ENCODE assay signal across 11 cellular contexts in genomic region chr11:83257638-83258229, GRCh38. TPM values are rescaled to one million over a fixed set of nuclear protein-coding genes. Genes with fewer than 3 reads are reported as not detected.
DNase-seq lines count a peak whose midpoint lies in the region; ATAC-seq and TF ChIP-seq lines count a peak whose summit lies in the region.
"Had no signal": no experiment of that assay in that cellular context is flagged by ENCODE, and none has a peak within 500 bp of the region (broad histone marks: within the 10 kb centered on the region; RNA-seq: fewer than 3 reads in every experiment).

No MANE protein-coding gene starts in this region.

- TF ChIP-seq POLR2A in breast epithelium (IDR thresholded peaks at IDR 0.05), result no peak

- H3K4me3 ChIP-seq in breast epithelium (no peak overlapping the region), ascending aorta (no peak overlapping the region), kidney epithelial cell (ENCODE audit: low read depth, low read length) (no peak overlapping the region)
- H3K4me3 ChIP-seq: upper lobe of left lung had no signal

- H3K27ac ChIP-seq in breast epithelium (no peak overlapping the region), ascending aorta (peak overlapping the region; percentile 53 to 57)
- H3K27ac ChIP-seq: upper lobe of left lung had no signal

- TF ChIP-seq CTCF in MCF 10A (IDR thresholded peaks at IDR 0.05; ENCODE audit: unreplicated experiment), result no peak
- TF ChIP-seq CTCF in breast epithelium (IDR thresholded peaks at IDR 0.05), result no peak
- no peak for TF ChIP-seq CTCF in ascending aorta (IDR thresholded peaks at IDR 0.05)
- TF ChIP-seq CTCF in kidney epithelial cell (IDR thresholded peaks at IDR 0.05; ENCODE audit: insufficient read depth, low read length, poor library complexity, severe bottlenecking), result no peak

- POLR2A ChIA-PET in MCF 10A (lab: Yijun Ruan, JAX), result interaction anchor here (0.6 to 0.9 kb wide), 2 partner anchors 8 to 20 kb away, joined by 3 to 4 read pairs; no protein-coding TSS in a partner anchor

- H3K4me1 ChIP-seq in breast epithelium, result no peaks in the 10 kb centered on the region
- peaks cover 0 to 6% of the 10 kb centered on the region in 2 donors for H3K4me1 ChIP-seq in ascending aorta
- H3K4me1 ChIP-seq: upper lobe of left lung had no signal

- H3K27ac Mint-ChIP-seq in MCF 10A (ENCODE audit: low read depth, unreplicated experiment), result peak overlapping the region; percentile 50

- DNase-seq in MCF 10A (ENCODE audit: unreplicated experiment), result peak; percentile 64
- no peak for DNase-seq in breast epithelium (ENCODE audit: low spot score in 2 of 2)
- no peak for DNase-seq in ascending aorta (ENCODE audit: low spot score in 2 of 2)
- peak; percentile 66 for DNase-seq in kidney epithelial cell (ENCODE audit: low read depth)
- no peak for DNase-seq in T-helper 9 cell
- no peak for DNase-seq in cerebellar cortex (ENCODE audit: low spot score)
- DNase-seq: activated CD4-positive, alpha-beta T cell treated with anti-CD3 and anti-CD28 coated beads, Interleukin-2, amount 50 U/mL, for 4 hours; naive B cell; upper lobe of left lung had no signal

- H3K9me3 Mint-ChIP-seq in MCF 10A (ENCODE audit: unreplicated experiment), result no peaks in the 10 kb centered on the region
- H3K9me3 Mint-ChIP-seq: naive B cell had no signal

- CTCF ChIA-PET in MCF 10A (lab: Yijun Ruan, JAX), result interaction anchor here (1.9 kb wide), 1 partner anchor 8 kb away, joined by 21 read pairs; no protein-coding TSS in a partner anchor

- intact Hi-C loops in MCF 10A (cut with micrococcal nuclease) (loop anchor here (10.0 kb wide), 1 partner anchor 183 kb away; the partner anchor contains the start of gene RAB30), breast epithelium (cut with DNase I; ENCODE audit: low total_unique reads) (no loop called here), ascending aorta (cut with DNase I) (no loop called here)

- no peak overlapping the region for H3K4me3 Mint-ChIP-seq in MCF 10A (ENCODE audit: unreplicated experiment)
- H3K4me3 Mint-ChIP-seq: naive B cell had no signal

- H3K36me3 Mint-ChIP-seq in MCF 10A (ENCODE audit: insufficient read depth, unreplicated experiment), result peaks cover 58% of the 10 kb centered on the region

- H3K36me3 ChIP-seq in breast epithelium (no peaks in the 10 kb centered on the region), ascending aorta (peaks cover 9 to 25% of the 10 kb centered on the region in 2 donors), kidney epithelial cell (ENCODE audit: control insufficient read depth, insufficient read depth, low read length) (peaks cover 2% of the 10 kb centered on the region)

- no peaks in the 10 kb centered on the region for H3K27me3 ChIP-seq in breast epithelium
- no peaks in the 10 kb centered on the region for H3K27me3 ChIP-seq in ascending aorta
- H3K27me3 ChIP-seq in kidney epithelial cell (ENCODE audit: control insufficient read depth, insufficient read depth, low read length), result no peaks in the 10 kb centered on the region
- H3K27me3 ChIP-seq: upper lobe of left lung had no signal

- no peaks in the 10 kb centered on the region for H3K4me1 Mint-ChIP-seq in MCF 10A (ENCODE audit: insufficient read depth, unreplicated experiment)
- H3K4me1 Mint-ChIP-seq: naive B cell had no signal

- H3K9me3 ChIP-seq in breast epithelium, result no peaks in the 10 kb centered on the region
- H3K9me3 ChIP-seq in ascending aorta, result no peaks in the 10 kb centered on the region
- H3K9me3 ChIP-seq: upper lobe of left lung had no signal

- no peaks in the 10 kb centered on the region for H3K27me3 Mint-ChIP-seq in MCF 10A (ENCODE audit: insufficient read depth, unreplicated experiment)
- H3K27me3 Mint-ChIP-seq: naive B cell had no signal

- no peak for ATAC-seq in HG03135 (IDR thresholded peaks at IDR 0.05; ENCODE audit: unreplicated experiment)
- no peak for ATAC-seq in GM18868 (IDR thresholded peaks at IDR 0.05; ENCODE audit: unreplicated experiment)

- no TSS peak for BruUV-seq in MCF 10A (replicated peaks; lab: Mats Ljungman, UMichigan)

RNA-seq across cellular contexts. Expression of gene CCDC90B, which starts 28.4 kb away (rescaled TPM):
- 69.1 and 72.9 TPM in 2 replicates for total RNA-seq in MCF 10A (2022)
- 10 to 100 TPM; 35.2 to 47.7 (median 35.4) TPM for total RNA-seq in breast epithelium
- 8.2 TPM for total RNA-seq in ascending aorta
- total RNA-seq in kidney epithelial cell, result 67.4 and 68.1 TPM in 2 replicates

Comparison
In these comparisons a context has a peak if more than half of its experiments do, and no peak if none do; other contexts are left out.
1. DNase-seq: peak in MCF 10A (single experiment) and kidney epithelial cell (single experiment); none in breast epithelium (0 of 2), ascending aorta (0 of 2), T-helper 9 cell (single experiment) and cerebellar cortex (single experiment).
2. H3K27ac ChIP-seq: peak in ascending aorta (2 of 2); none in breast epithelium (0 of 2).